Comparison of ENCODE assay signal across 19 cellular contexts in genomic region chr7:4040031-4040928, GRCh38.
DNase-seq lines count a peak whose midpoint lies in the region; ATAC-seq and TF ChIP-seq lines count a peak whose summit lies in the region.
"Had no signal": no experiment of that assay in that cellular context is flagged by ENCODE, and none has a peak within 500 bp of the region (broad histone marks: within the 10 kb centered on the region; RNA-seq: fewer than 3 reads in every experiment).

No MANE protein-coding gene starts in this region.

- H3K36me3 ChIP-seq in lung (ENCODE audit: control insufficient read depth in 2 of 2, insufficient read depth in 2 of 2, low read length in 2 of 2) = no peaks in the 10 kb centered on the region

- H3K4me3 Mint-ChIP-seq in activated T-cell treated with anti-CD3 and anti-CD28 coated beads, Interleukin-2, amount 50 U/mL, for 72 hours = no peak overlapping the region
- H3K4me3 Mint-ChIP-seq: B cell; CD4-positive, CD25-positive, alpha-beta regulatory T cell had no signal

- TF ChIP-seq CTCF in lung (IDR thresholded peaks at IDR 0.05; ENCODE audit: control extremely low read depth, extremely low read depth) = no peak

- DNase-seq in HT1080 (ENCODE audit: low read depth) (peak; percentile 9), NCI-H146 (lab: John Stamatoyannopoulos, UW) (peak; percentile 64), ecto neural progenitor cell (ENCODE audit: low spot score) (peak; percentile 29), lung (ENCODE audit: low spot score) (peak; percentile 7), NCI-H82 treated with DMSO at 0.1 percent for 48 hours (lab: John Stamatoyannopoulos, UW; ENCODE audit: unreplicated experiment) (no peak)
- DNase-seq in activated CD4-positive, alpha-beta T cell treated with anti-CD3 and anti-CD28 coated beads for 4 hours = no peak
- DNase-seq in stimulated activated naive CD8-positive, alpha-beta T cell treated with anti-CD3 and anti-CD28 coated beads, Interleukin-15, Interleukin-2, amounts not matched to agents 100 U/mL and 50 U/mL, for 24 hours = no peak
- no peak for DNase-seq in activated T-cell treated with anti-CD3 and anti-CD28 coated beads, Interleukin-2, amount 50 U/mL, for 72 hours
- DNase-seq: Caco-2; CD4-positive, CD25-positive, alpha-beta regulatory T cell; EL; H7; NCI-H1436; NCI-H2081; NCI-H510A; OCI-M1; RPMI8226; SW 1271 had no signal

- H3K27me3 Mint-ChIP-seq in activated T-cell treated with anti-CD3 and anti-CD28 coated beads, Interleukin-2, amount 50 U/mL, for 72 hours (ENCODE audit: low read depth) = no peaks in the 10 kb centered on the region

- H3K9me3 Mint-ChIP-seq in activated T-cell treated with anti-CD3 and anti-CD28 coated beads, Interleukin-2, amount 50 U/mL, for 72 hours = no peaks in the 10 kb centered on the region

- H3K27me3 ChIP-seq in lung (ENCODE audit: control insufficient read depth, insufficient read depth) = no peaks in the 10 kb centered on the region

- no peak overlapping the region for H3K27ac ChIP-seq in lung (ENCODE audit: low read depth in 1 of 2, low read length in 1 of 2)

- 85 to 88% methylated on average over 21 of the region's 21 CpGs for WGBS in lung, 2 donors

- no peaks in the 10 kb centered on the region for H3K36me3 Mint-ChIP-seq in activated T-cell treated with anti-CD3 and anti-CD28 coated beads, Interleukin-2, amount 50 U/mL, for 72 hours (ENCODE audit: insufficient read depth in 2 of 2)
- H3K36me3 Mint-ChIP-seq: CD4-positive, CD25-positive, alpha-beta regulatory T cell had no signal

- H3K4me1 Mint-ChIP-seq in activated T-cell treated with anti-CD3 and anti-CD28 coated beads, Interleukin-2, amount 50 U/mL, for 72 hours (ENCODE audit: low read depth) = no peaks in the 10 kb centered on the region
- H3K4me1 Mint-ChIP-seq: CD4-positive, CD25-positive, alpha-beta regulatory T cell had no signal

- H3K4me1 ChIP-seq in lung (ENCODE audit: control insufficient read depth in 2 of 2, insufficient read depth in 2 of 2, low read length in 2 of 2) = no peaks in the 10 kb centered on the region
- H3K4me1 ChIP-seq: Caco-2 had no signal

- H3K4me3 ChIP-seq in lung = no peak overlapping the region

- no peak overlapping the region for H3K27ac Mint-ChIP-seq in activated T-cell treated with anti-CD3 and anti-CD28 coated beads, Interleukin-2, amount 50 U/mL, for 72 hours
- H3K27ac Mint-ChIP-seq: B cell; CD4-positive, CD25-positive, alpha-beta regulatory T cell had no signal

- no peak for ATAC-seq in lung (ENCODE audit: insufficient read depth, low FRiP score)
- no peak for ATAC-seq in stimulated activated naive CD8-positive, alpha-beta T cell treated with anti-CD3 and anti-CD28 coated beads, Interleukin-15, Interleukin-2, amounts not matched to agents 100 U/mL and 50 U/mL, for 24 hours
- no peak for ATAC-seq in activated T-cell treated with anti-CD3 and anti-CD28 coated beads, Interleukin-2, amount 50 U/mL, for 72 hours (replicated peaks in 1 of 2)

- peaks cover 0 to 2% of the 10 kb centered on the region in 2 donors for H3K9me3 ChIP-seq in lung (ENCODE audit: control insufficient read depth in 2 of 2, insufficient read depth in 1 of 2, low read length in 1 of 2)
- H3K9me3 ChIP-seq: Caco-2 had no signal

Comparison
In these comparisons a context has a peak if more than half of its experiments do, and no peak if none do; other contexts are left out.
1. DNase-seq: peak in HT1080 (single experiment), NCI-H146 (single experiment), ecto neural progenitor cell (single experiment) and lung (single experiment); none in NCI-H82 treated with DMSO at 0.1 percent for 48 hours (single experiment), activated CD4-positive, alpha-beta T cell treated with anti-CD3 and anti-CD28 coated beads for 4 hours (0 of 2), stimulated activated naive CD8-positive, alpha-beta T cell treated with anti-CD3 and anti-CD28 coated beads, Interleukin-15, Interleukin-2, amounts not matched to agents 100 U/mL and 50 U/mL, for 24 hours (single experiment) and activated T-cell treated with anti-CD3 and anti-CD28 coated beads, Interleukin-2, amount 50 U/mL, for 72 hours (0 of 2).